1 cellular context compared by ENCODE assay signal in genomic region chr11:75350743-75351540, GRCh38.
TF ChIP-seq lines count a peak whose summit lies in the region.

No MANE protein-coding gene starts in this region.

TF ChIP-seq in HepG2, 621 proteins besides CTCF, POLR2A, EP300 and RAD21 (continued from another document and continues in another):
- TF ChIP-seq ZBTB40 (IDR thresholded peaks at IDR 0.05), result no peak
- TF ChIP-seq ZBTB40 (CRISPR knock-in tag; IDR thresholded peaks at IDR 0.05), result 0 out of 2 replicates have a peak, but pooled peaks have one; percentile 50
- TF ChIP-seq ZNF30 (CRISPR knock-in tag; IDR thresholded peaks at IDR 0.05), result peak; percentile 67; the same call in 1 of the 2 replicates
- peak; percentile 45; the same call in 1 of the 2 replicates for TF ChIP-seq ZHX1 (CRISPR knock-in tag; IDR thresholded peaks at IDR 0.05; ENCODE audit: low read depth)
- no peak for TF ChIP-seq ZNF326 (CRISPR knock-in tag; IDR thresholded peaks at IDR 0.05; ENCODE audit: borderline replicate concordance)
- TF ChIP-seq ISL2 (CRISPR knock-in tag; IDR thresholded peaks at IDR 0.05), result no peak
- TF ChIP-seq MED13 (CRISPR knock-in tag; IDR thresholded peaks at IDR 0.05), result no peak; the same call in 1 of the 2 replicates
- no peak for TF ChIP-seq CEBPB (IDR thresholded peaks at IDR 0.05; ENCODE audit: borderline replicate concordance, low read depth, low read length)
- TF ChIP-seq ARNT (IDR thresholded peaks at IDR 0.05), result no peak
- no peak for TF ChIP-seq MED8 (CRISPR knock-in tag; IDR thresholded peaks at IDR 0.05; ENCODE audit: insufficient replicate concordance)
- no peak for TF ChIP-seq HMG20B (CRISPR knock-in tag; conservative IDR thresholded peaks at IDR 0.05)
- no peak for TF ChIP-seq ZFP1 (CRISPR knock-in tag; IDR thresholded peaks at IDR 0.05)
- TF ChIP-seq ZNF616 (CRISPR knock-in tag; IDR thresholded peaks at IDR 0.05; ENCODE audit: low read depth), result peak; percentile 70; the same call in 1 of the 2 replicates
- TF ChIP-seq ZFX (CRISPR knock-in tag; IDR thresholded peaks at IDR 0.05; ENCODE audit: low read depth), result peak; percentile 43; the same call in 1 of the 2 replicates
- no peak for TF ChIP-seq ZNF629 (CRISPR knock-in tag; conservative IDR thresholded peaks at IDR 0.05)
- no peak for TF ChIP-seq SETDB1 (CRISPR knock-in tag; IDR thresholded peaks at IDR 0.05; ENCODE audit: borderline replicate concordance)
- TF ChIP-seq RFX3 (CRISPR knock-in tag; IDR thresholded peaks at IDR 0.05), result no peak
- TF ChIP-seq ZMAT5 (CRISPR knock-in tag; IDR thresholded peaks at IDR 0.05; ENCODE audit: borderline replicate concordance, low read depth), result no peak
- TF ChIP-seq SMC3 (IDR thresholded peaks at IDR 0.05; ENCODE audit: low read length), result no peak
- no peak for TF ChIP-seq CREB3 (CRISPR knock-in tag; IDR thresholded peaks at IDR 0.05)
- no peak; the same call in 1 of the 2 replicates for TF ChIP-seq REXO4 (CRISPR knock-in tag; IDR thresholded peaks at IDR 0.05; ENCODE audit: borderline replicate concordance)
- TF ChIP-seq PHF8 (CRISPR knock-in tag; IDR thresholded peaks at IDR 0.05), result peak; percentile 35; the same call in 1 of the 2 replicates
- no peak for TF ChIP-seq CENPX (CRISPR knock-in tag; IDR thresholded peaks at IDR 0.05)
- 0 out of 2 replicates have a peak, but pooled peaks have one; percentile 18 for TF ChIP-seq ARNT2 (CRISPR knock-in tag; IDR thresholded peaks at IDR 0.05; ENCODE audit: low read depth)
- no peak for TF ChIP-seq ZBTB2 (CRISPR knock-in tag; IDR thresholded peaks at IDR 0.05; ENCODE audit: low read depth)
- TF ChIP-seq CEBPG (CRISPR knock-in tag; IDR thresholded peaks at IDR 0.05), result no peak
- peak; percentile 56; the same call in 1 of the 2 replicates for TF ChIP-seq ZNF362 (CRISPR knock-in tag; IDR thresholded peaks at IDR 0.05; ENCODE audit: borderline replicate concordance)
- TF ChIP-seq MTF2 (CRISPR knock-in tag; IDR thresholded peaks at IDR 0.05; ENCODE audit: borderline replicate concordance), result peak; percentile 47; the same call in 1 of the 2 replicates
- no peak for TF ChIP-seq IKZF4 (CRISPR knock-in tag; IDR thresholded peaks at IDR 0.05; ENCODE audit: borderline replicate concordance, low read depth, not compliant biosample characterization)
- TF ChIP-seq MBD4 (IDR thresholded peaks at IDR 0.05; ENCODE audit: borderline replicate concordance, low read length), result no peak
- TF ChIP-seq ZEB1 (IDR thresholded peaks at IDR 0.05; ENCODE audit: insufficient replicate concordance, low read depth), result no peak
- no peak for TF ChIP-seq ARID5B (CRISPR knock-in tag; IDR thresholded peaks at IDR 0.05)
- TF ChIP-seq CHD2 (IDR thresholded peaks at IDR 0.05; ENCODE audit: low read depth, low read length), result no peak
- no peak for TF ChIP-seq MAF1 (CRISPR knock-in tag; IDR thresholded peaks at IDR 0.05; ENCODE audit: borderline replicate concordance)
- TF ChIP-seq NFIC (IDR thresholded peaks at IDR 0.05; ENCODE audit: low read length), result no peak
- no peak for TF ChIP-seq KDM1A (CRISPR knock-in tag; IDR thresholded peaks at IDR 0.05)
- no peak for TF ChIP-seq ZNF138 (CRISPR knock-in tag; IDR thresholded peaks at IDR 0.05; ENCODE audit: low read depth)
- no peak for TF ChIP-seq SRSF1 (optimal IDR thresholded peaks at IDR 0.05; ENCODE audit: low read depth, low read length)
- TF ChIP-seq SNAPC5 (CRISPR knock-in tag; IDR thresholded peaks at IDR 0.05; ENCODE audit: borderline replicate concordance), result no peak
- no peak for TF ChIP-seq ZNF383 (CRISPR knock-in tag; IDR thresholded peaks at IDR 0.05; ENCODE audit: borderline replicate concordance)
- no peak for TF ChIP-seq FOXK2 (IDR thresholded peaks at IDR 0.05)
- no peak for TF ChIP-seq GABPB1 (CRISPR knock-in tag; IDR thresholded peaks at IDR 0.05)
- TF ChIP-seq MIER2 (CRISPR knock-in tag; IDR thresholded peaks at IDR 0.05), result no peak
